ENCODE assay signal across 25 cellular contexts in the genomic region with DNA sequence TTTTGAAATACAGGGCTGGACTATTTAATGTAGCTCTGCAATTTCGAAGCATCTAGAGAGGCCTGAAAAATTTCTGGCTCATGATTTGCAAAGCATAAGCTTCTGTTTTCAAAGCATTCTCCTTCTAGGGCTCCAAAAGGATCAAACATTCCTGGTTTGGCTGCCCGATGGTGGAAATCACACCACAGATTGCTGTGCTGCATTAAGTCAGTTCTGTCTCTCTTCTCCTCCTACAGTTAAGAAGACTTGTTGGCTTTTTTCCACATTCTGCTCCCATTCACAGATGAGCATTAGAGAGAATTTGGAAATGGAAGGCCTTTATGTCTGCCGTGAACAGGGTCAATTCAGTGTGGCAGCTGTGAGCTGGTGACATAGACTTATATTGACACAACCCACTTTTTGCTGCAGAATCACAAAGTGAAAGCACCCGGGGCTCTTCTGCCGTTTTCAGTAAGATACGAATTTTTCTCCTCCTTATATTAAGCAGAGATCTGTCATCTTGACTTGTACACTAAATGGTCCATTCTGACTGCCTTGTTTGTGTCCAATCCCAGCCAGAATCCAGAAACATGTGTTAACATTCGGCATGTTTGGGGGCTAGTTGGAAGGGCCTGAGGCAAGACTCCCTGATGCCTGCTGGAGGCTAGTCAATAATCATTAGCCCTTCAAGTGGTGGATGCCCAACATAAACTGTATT.
A peak's percentile ranks its signal among the peaks of the same experiment; 100 is the strongest.
DNase-seq lines count a peak whose midpoint lies in the region; ATAC-seq, FAIRE-seq and TF ChIP-seq lines count a peak whose summit lies in the region.
"Had no signal": no experiment of that assay in that cellular context is flagged by ENCODE, and none has a peak within 500 bp of the region (broad histone marks: within the 10 kb centered on the region; RNA-seq: fewer than 3 reads in every experiment).

No MANE protein-coding gene starts in this region.

- no peak for TF ChIP-seq POLR2A in HepG2 (IDR thresholded peaks at IDR 0.05; ENCODE audit: insufficient read depth in 1 of 2, low read depth in 2 of 2, low read length in 2 of 2)
- TF ChIP-seq POLR2A in right lobe of liver (IDR thresholded peaks at IDR 0.05): no peak

- H3K4me2 ChIP-seq in HepG2 (ENCODE audit: low read depth, low read length): peak overlapping the region; percentile 59
- H3K4me2 ChIP-seq: A549, smooth muscle cell had no signal

- no peaks in the 10 kb centered on the region for H3K79me2 ChIP-seq in HepG2 (ENCODE audit: insufficient read depth, low read length)

- H3K4me1 Mint-ChIP-seq in activated naive CD4-positive, alpha-beta T cell treated with anti-CD3 and anti-CD28 coated beads, Interleukin-2, amount 10 ng/mL, durations not matched to agents 7 days and 5 days: no peaks in the 10 kb centered on the region
- H3K4me1 Mint-ChIP-seq: activated naive CD8-positive, alpha-beta T cell treated with anti-CD3 and anti-CD28 coated beads, Interleukin-2, amount 50 U/mL, for 24 hours; nephron had no signal

- H3K27me3 ChIP-seq in HepG2 (ENCODE audit: control insufficient read depth in 1 of 2, insufficient read depth in 2 of 2, low read length in 2 of 2): no peaks in the 10 kb centered on the region
- H3K27me3 ChIP-seq in right lobe of liver: no peaks in the 10 kb centered on the region
- H3K27me3 ChIP-seq in SJCRH30: no peaks in the 10 kb centered on the region
- H3K27me3 ChIP-seq: brain microvascular endothelial cell, foreskin keratinocyte had no signal

- H3K9ac ChIP-seq in HepG2 (ENCODE audit: insufficient read depth, low read depth, low read length): 0 out of 2 replicates have a peak overlapping the region, but pooled peaks have one; percentile 27

- no peak overlapping the region for H3K4me3 Mint-ChIP-seq in activated naive CD4-positive, alpha-beta T cell treated with anti-CD3 and anti-CD28 coated beads, Interleukin-2, amount 10 ng/mL, durations not matched to agents 7 days and 5 days
- H3K4me3 Mint-ChIP-seq: activated naive CD8-positive, alpha-beta T cell treated with anti-CD3 and anti-CD28 coated beads, Interleukin-2, amount 50 U/mL, for 24 hours; nephron had no signal

- no peaks in the 10 kb centered on the region for H3K36me3 ChIP-seq in HepG2 (replicated peaks in 1 of 2; ENCODE audit: control insufficient read depth in 1 of 2, insufficient read depth in 2 of 2, low read length in 2 of 2)
- H3K36me3 ChIP-seq in right lobe of liver: no peaks in the 10 kb centered on the region
- no peaks in the 10 kb centered on the region for H3K36me3 ChIP-seq in SJCRH30
- H3K36me3 ChIP-seq: brain microvascular endothelial cell had no signal

- H3K27ac Mint-ChIP-seq in activated naive CD4-positive, alpha-beta T cell treated with anti-CD3 and anti-CD28 coated beads, Interleukin-2, amount 10 ng/mL, durations not matched to agents 7 days and 5 days: no peak overlapping the region
- H3K27ac Mint-ChIP-seq: activated naive CD8-positive, alpha-beta T cell treated with anti-CD3 and anti-CD28 coated beads, Interleukin-2, amount 50 U/mL, for 24 hours; activated T-helper 2 cell treated with anti-CD3 and anti-CD28 coated beads, Interferon-gamma antibody, Interleukin-2, Interleukin-4, amounts not matched to agents 10 μg/mL and 5 μg/mL and 100 μg/mL, durations not matched to agents 14 hours and 24 hours and 36 hours; nephron; progenitor cell of endocrine pancreas had no signal

- no peak overlapping the region for H3K27ac ChIP-seq in HepG2 (ENCODE audit: extremely low read length, insufficient read depth, low read length)
- H3K27ac ChIP-seq in right lobe of liver: no peak overlapping the region
- no peak overlapping the region for H3K27ac ChIP-seq in SJCRH30
- H3K27ac ChIP-seq: A549, brain microvascular endothelial cell, foreskin keratinocyte had no signal

- CTCF ChIA-PET in HepG2 (lab: Yijun Ruan, JAX; ENCODE audit: low intra/inter-chr PET ratio, low total read pairs): no interaction called here
- CTCF ChIA-PET in activated naive CD4-positive, alpha-beta T cell treated with anti-CD3 and anti-CD28 coated beads, Interleukin-2, amount 10 ng/mL, durations not matched to agents 7 days and 5 days (lab: Charles Lee): no interaction called here

- POLR2A ChIA-PET in HepG2 (lab: Yijun Ruan, JAX): no interaction called here

- TF ChIP-seq CTCF in HepG2 (CRISPR knock-in tag; IDR thresholded peaks at IDR 0.05) (no peak), right lobe of liver (IDR thresholded peaks at IDR 0.05) (no peak)

- H3K4me1 ChIP-seq in HepG2 (ENCODE audit: insufficient read depth, low read length) (no peaks in the 10 kb centered on the region), right lobe of liver (no peaks in the 10 kb centered on the region), SJCRH30 (no peaks in the 10 kb centered on the region)
- H3K4me1 ChIP-seq: A549, foreskin keratinocyte had no signal

- no TSS peak for BruUV-seq in HepG2 (replicated peaks; lab: Mats Ljungman, UMichigan)

- in situ Hi-C loops in HepG2 (cut with HindIII; ENCODE audit: extremely low pct_ligation_motif_present, low pct_unique_long_range_greater_than_20kb): no loop called here

- WGBS in HepG2 (ENCODE audit: low lambda C conversion rate): 4% methylated on average over 7 of the region's 7 CpGs
- WGBS in right lobe of liver (ENCODE audit: insufficient coverage, low coverage, low lambda C conversion rate, missing lambda C conversion rate): 43% methylated on average over 7 of the region's 7 CpGs

- intact Hi-C loops in HepG2 (cut with micrococcal nuclease; ENCODE audit: unreplicated experiment): loop anchor here (10.0 kb wide), 1 partner anchor 686 kb away; no protein-coding TSS in a partner anchor
- intact Hi-C loops in right lobe of liver (cut with DNase I): no loop called here

- no peaks in the 10 kb centered on the region for H3K36me3 Mint-ChIP-seq in activated naive CD4-positive, alpha-beta T cell treated with anti-CD3 and anti-CD28 coated beads, Interleukin-2, amount 10 ng/mL, durations not matched to agents 7 days and 5 days

- ATAC-seq in HepG2: peak; percentile 76
- ATAC-seq in right lobe of liver: no peak
- ATAC-seq: A549; activated naive CD8-positive, alpha-beta T cell treated with anti-CD3 and anti-CD28 coated beads, Interleukin-2, amount 50 U/mL, for 24 hours; foreskin keratinocyte; K562 had no signal

- H3K27me3 Mint-ChIP-seq in activated naive CD4-positive, alpha-beta T cell treated with anti-CD3 and anti-CD28 coated beads, Interleukin-2, amount 10 ng/mL, durations not matched to agents 7 days and 5 days: no peaks in the 10 kb centered on the region
- H3K27me3 Mint-ChIP-seq: activated naive CD8-positive, alpha-beta T cell treated with anti-CD3 and anti-CD28 coated beads, Interleukin-2, amount 50 U/mL, for 24 hours; progenitor cell of endocrine pancreas had no signal

- TF ChIP-seq RAD21 in HepG2 (CRISPR knock-in tag; IDR thresholded peaks at IDR 0.05): no peak

- H3K4me3 ChIP-seq in HepG2 (replicated peaks in 1 of 3; ENCODE audit: insufficient read depth in 1 of 3, low read depth in 2 of 3, low read length in 3 of 3): peak overlapping the region; percentile 25 to 49 (median 26); a peak in 3 of 6 replicates
- no peak overlapping the region for H3K4me3 ChIP-seq in right lobe of liver
- peak overlapping the region; percentile 38 for H3K4me3 ChIP-seq in SJCRH30
- H3K4me3 ChIP-seq: A549, K562, smooth muscle cell had no signal

- TF ChIP-seq EP300 in HepG2 (IDR thresholded peaks at IDR 0.05; ENCODE audit: low read depth in 2 of 2, low read length in 2 of 2): no peak
- no peak for TF ChIP-seq EP300 in HepG2 (CRISPR knock-in tag; IDR thresholded peaks at IDR 0.05; ENCODE audit: borderline replicate concordance)

- H3K9me3 ChIP-seq in HepG2 (ENCODE audit: low read length) (no peaks in the 10 kb centered on the region), right lobe of liver (no peaks in the 10 kb centered on the region), SJCRH30 (replicated peaks) (no peaks in the 10 kb centered on the region)
- H3K9me3 ChIP-seq: A549 had no signal

- FAIRE-seq in HepG2 (lab: Jason Lieb, UNC) (no peak), urothelium cell line (lab: Jason Lieb, UNC) (no peak), GM19239 (lab: Jason Lieb, UNC) (no peak)
- FAIRE-seq: A549, D721Med, G401.6, K562 had no signal

- H3K9me3 Mint-ChIP-seq in activated naive CD4-positive, alpha-beta T cell treated with anti-CD3 and anti-CD28 coated beads, Interleukin-2, amount 10 ng/mL, durations not matched to agents 7 days and 5 days: peaks cover 4% of the 10 kb centered on the region

- no peaks in the 10 kb centered on the region for H4K20me1 ChIP-seq in HepG2 (ENCODE audit: insufficient read depth, low read length)

- peak overlapping the region; percentile 79 for H2AFZ ChIP-seq in HepG2 (ENCODE audit: low read length)

- DNase-seq in HepG2 (ENCODE audit: low spot score) (no peak), right lobe of liver (no peak), SJCRH30 (no peak), inferior parietal cortex (ENCODE audit: extremely low spot score) (peak; percentile 66), urothelium cell line (ENCODE audit: low spot score) (peak; percentile 14), GM19239 (ENCODE audit: insufficient read length, low spot score) (no peak), NCI-H1048 (lab: John Stamatoyannopoulos, UW) (no peak)
- DNase-seq in activated naive CD4-positive, alpha-beta T cell treated with anti-CD3 and anti-CD28 coated beads, Interleukin-2, amount 10 ng/mL, durations not matched to agents 7 days and 5 days: no peak
- DNase-seq: activated naive CD8-positive, alpha-beta T cell treated with anti-CD3 and anti-CD28 coated beads, Interleukin-2, amount 50 U/mL, for 24 hours; brain microvascular endothelial cell; C1 segment of cervical spinal cord; foreskin keratinocyte; NCI-H1092 treated with DMSO at 0.1 percent for 48 hours; NCI-H2107; NCI-H526; stimulated activated CD4-positive, alpha-beta T cell treated with anti-CD3 and anti-CD28 coated beads, Interleukin-4, amount 100 ng/mL, for 1 hour; T-helper 9 cell had no signal

TF ChIP-seq in HepG2, 621 proteins besides CTCF, POLR2A, EP300 and RAD21 (continues in another document):
- TF ChIP-seq JUNB (CRISPR knock-in tag; IDR thresholded peaks at IDR 0.05; ENCODE audit: borderline replicate concordance) (no peak), ZNF510 (CRISPR knock-in tag; IDR thresholded peaks at IDR 0.05; ENCODE audit: low read depth) (no peak), ATAD3A (CRISPR knock-in tag; IDR thresholded peaks at IDR 0.05) (no peak)

Comparison
In these comparisons a context has a peak if more than half of its experiments do, and no peak if none do; other contexts are left out.
1. H3K4me3 ChIP-seq: peak in HepG2 (3 of 3) and SJCRH30 (single experiment); none in right lobe of liver (0 of 3).
2. DNase-seq: peak in inferior parietal cortex (single experiment) and urothelium cell line (single experiment); none in HepG2 (single experiment), right lobe of liver (0 of 3), SJCRH30 (0 of 2), GM19239 (single experiment), NCI-H1048 (single experiment) and activated naive CD4-positive, alpha-beta T cell treated with anti-CD3 and anti-CD28 coated beads, Interleukin-2, amount 10 ng/mL, durations not matched to agents 7 days and 5 days (single experiment).